ENCODE assay signal across 11 cellular contexts in the genomic region with DNA sequence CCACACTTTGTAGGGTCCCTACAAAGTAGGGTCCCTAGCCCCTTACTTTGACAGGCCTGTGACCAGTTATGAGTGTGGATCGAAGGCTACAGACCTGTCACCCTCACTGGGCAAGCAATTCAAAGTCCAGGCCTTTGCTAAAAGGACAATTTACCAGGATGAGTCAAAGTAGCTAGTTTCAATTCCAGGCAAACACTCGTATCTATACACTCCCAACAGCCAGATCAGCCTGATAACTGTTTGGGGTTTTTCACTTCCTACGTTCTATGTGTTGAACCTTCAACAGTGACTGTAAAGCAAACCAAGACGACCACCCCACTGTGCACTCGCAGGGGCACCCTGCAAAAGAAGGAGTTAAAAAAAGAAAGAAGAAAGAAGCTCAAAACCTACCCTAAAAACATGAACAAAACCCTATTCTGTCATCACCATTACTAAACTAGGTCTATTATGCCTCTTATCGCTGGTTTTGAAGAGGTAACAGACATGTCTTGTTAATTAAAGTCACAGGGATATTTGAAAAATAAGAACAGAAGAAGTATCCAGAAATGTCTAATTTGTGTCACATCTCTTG. TPM values are rescaled to one million over a fixed set of nuclear protein-coding genes. Genes with fewer than 3 reads are reported as not detected.
A peak's percentile ranks its signal among the peaks of the same experiment; 100 is the strongest.
DNase-seq lines count a peak whose midpoint lies in the region; ATAC-seq and TF ChIP-seq lines count a peak whose summit lies in the region.
"Had no signal": no experiment of that assay in that cellular context is flagged by ENCODE, and none has a peak within 500 bp of the region (broad histone marks: within the 10 kb centered on the region; RNA-seq: fewer than 3 reads in every experiment).

No MANE protein-coding gene starts in this region.

- no peaks in the 10 kb centered on the region for H3K27me3 ChIP-seq in sigmoid colon

- H3K9me3 ChIP-seq in sigmoid colon = no peaks in the 10 kb centered on the region

- no peak for TF ChIP-seq EP300 in sigmoid colon (IDR thresholded peaks at IDR 0.05)

- no peak for ATAC-seq in GM21360 (IDR thresholded peaks at IDR 0.05; ENCODE audit: unreplicated experiment)

- 60 to 70% methylated on average over 6 of the region's 6 CpGs for WGBS in sigmoid colon, 2 donors

- peaks cover 0 to 8% (median 0%) of the 10 kb centered on the region in 4 donors for H3K36me3 ChIP-seq in sigmoid colon

- intact Hi-C loops in sigmoid colon (cut with DNase I) = no loop called here

- H3K27ac ChIP-seq in sigmoid colon = peak overlapping the region in 1 of 4 donors; percentile 97
- H3K27ac ChIP-seq: WERI-Rb-1 had no signal

- peaks cover 0 to 49% (median 28%) of the 10 kb centered on the region in 4 donors for H3K4me1 ChIP-seq in sigmoid colon

- peak overlapping the region in 3 of 4 donors; percentile 15 to 98 (median 77) for H3K4me3 ChIP-seq in sigmoid colon

- TF ChIP-seq CTCF in sigmoid colon (IDR thresholded peaks at IDR 0.05) = no peak

- no peak for TF ChIP-seq POLR2A in sigmoid colon (IDR thresholded peaks at IDR 0.05)

- DNase-seq in ELR (ENCODE audit: low read depth) (peak; percentile 13), MV-4-11 (lab: John Stamatoyannopoulos, UW) (peak; percentile 32), dermis blood vessel endothelial cell (peak; percentile 32), sigmoid colon (no peak), H4 (ENCODE audit: low spot score) (no peak), hypothalamus (lab: John Stamatoyannopoulos, UW) (no peak), UCSD-AML1 (lab: John Stamatoyannopoulos, UW; ENCODE audit: unreplicated experiment) (no peak)
- DNase-seq: NCI-H2107, retina, WERI-Rb-1 had no signal

RNA-seq across cellular contexts. Expression of a gene that starts 3.2 kb away (rescaled TPM):
- 40.1 and 41.7 TPM in 2 replicates for total RNA-seq in dermis blood vessel endothelial cell
- total RNA-seq in sigmoid colon = 10 to 100 TPM; 13.3 to 18.3 (median 15.7) TPM
- polyA plus RNA-seq in sigmoid colon = 1 to 10 TPM; 2.3 to 6.5 (median 3.0) TPM
- 0.82 and 0.87 TPM in 2 replicates for total RNA-seq in H4 (2014; rRNA removed; shearing (Covaris generic))

Comparison
In these comparisons a context has a peak if more than half of its experiments do, and no peak if none do; other contexts are left out.
1. DNase-seq: peak in ELR (single experiment), MV-4-11 (single experiment) and dermis blood vessel endothelial cell (single experiment); none in sigmoid colon (single experiment), H4 (single experiment), hypothalamus (0 of 51) and UCSD-AML1 (single experiment).